1 cellular context compared by ENCODE assay signal in the genomic region with DNA sequence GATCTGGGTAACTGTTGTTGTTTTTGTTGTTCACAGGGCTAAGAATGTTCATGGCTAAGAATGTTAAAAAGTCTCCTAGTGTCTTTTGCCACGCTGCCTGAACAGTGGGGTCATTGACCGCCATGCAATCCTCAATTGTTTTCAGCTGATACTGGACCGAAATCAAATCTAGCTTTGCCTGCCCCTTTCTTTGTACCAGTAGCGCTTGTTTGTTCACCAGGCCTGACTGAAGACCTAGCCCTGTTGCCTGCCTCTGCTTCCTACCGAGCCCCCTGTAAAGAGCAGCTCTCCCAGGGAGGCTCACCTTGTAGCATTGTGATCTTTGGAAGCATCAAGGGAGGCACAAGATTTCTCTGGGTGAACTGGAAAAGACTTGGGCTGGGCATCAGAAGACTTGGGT.
TF ChIP-seq lines count a peak whose summit lies in the region.

No MANE protein-coding gene starts in this region.

TF ChIP-seq in IMR-90, 13 proteins besides CTCF, POLR2A, EP300 and RAD21 (continued from another document):
- TF ChIP-seq CEBPB (IDR thresholded peaks at IDR 0.05; ENCODE audit: low read depth, low read length) (no peak), CHD1 (IDR thresholded peaks at IDR 0.05; ENCODE audit: low read depth, low read length) (no peak), SMC3 (IDR thresholded peaks at IDR 0.05; ENCODE audit: low read depth, low read length) (no peak), BHLHE40 (IDR thresholded peaks at IDR 0.05; ENCODE audit: low read depth, low read length) (no peak)
TF ChIP-seq in IMR-90: peak in this region for 0.
